Comparison of ENCODE assay signal across 8 cellular contexts in genomic region chr1:114669562-114670082, GRCh38. TPM values are rescaled to one million over a fixed set of nuclear protein-coding genes. Genes with fewer than 3 reads are reported as not detected.
DNase-seq lines count a peak whose midpoint lies in the region; ATAC-seq, FAIRE-seq and TF ChIP-seq lines count a peak whose summit lies in the region.

DENND2C (minus strand) TSS chr1:114670049; CDS start chr1:114625984, 44,065 bp downstream.

- H3K9me3 ChIP-seq in astrocyte (ENCODE audit: insufficient read depth, low read depth, low read length) (no peaks in the 10 kb centered on the region), testis (no peaks in the 10 kb centered on the region)

- no peaks in the 10 kb centered on the region for H3K79me2 ChIP-seq in astrocyte (ENCODE audit: insufficient read depth, low read length)

- intact Hi-C loops in testis (cut with DNase I; ENCODE audit: low total_unique reads): no loop called here

- DNase-seq in GDM1 (lab: John Stamatoyannopoulos, UW) (peak; percentile 32), astrocyte (ENCODE audit: low read depth) (no peak), kidney glomerular epithelial cell (lab: John Stamatoyannopoulos, UW) (peak; percentile 22), testis (no peak)
- DNase-seq in stimulated activated CD4-positive, alpha-beta T cell treated with anti-CD3 and anti-CD28 coated beads, Interleukin-2, amount 100 ng/mL, for 24 hours: no peak
- no peak for DNase-seq in stimulated activated CD4-positive, alpha-beta T cell treated with anti-CD3 and anti-CD28 coated beads, Interleukin-1b, Interleukin-23, amount 100 ng/mL, for 48 hours

- peaks cover 10% of the 10 kb centered on the region for H3K27me3 Mint-ChIP-seq in astrocyte (ENCODE audit: low read depth, unreplicated experiment)

- H3K4me1 ChIP-seq in astrocyte (ENCODE audit: insufficient read depth, low read length): peaks cover 9% of the 10 kb centered on the region
- no peaks in the 10 kb centered on the region for H3K4me1 ChIP-seq in testis

- H3K27ac Mint-ChIP-seq in astrocyte (ENCODE audit: unreplicated experiment): peak within 1 kb of the TSS; percentile 91

- peak; percentile 48 for ATAC-seq in GM21360 (IDR thresholded peaks at IDR 0.05; ENCODE audit: unreplicated experiment)
- peak; percentile 39 for ATAC-seq in HG03521 (IDR thresholded peaks at IDR 0.05; ENCODE audit: unreplicated experiment)

- H3K27ac ChIP-seq in astrocyte (ENCODE audit: low read depth, low read length) (peak within 1 kb of the TSS; percentile 77), testis (peak within 1 kb of the TSS; percentile 62 to 71)

- peaks cover 8% of the 10 kb centered on the region for H3K4me1 Mint-ChIP-seq in astrocyte (ENCODE audit: low read depth, unreplicated experiment)

- no peaks in the 10 kb centered on the region for H3K36me3 Mint-ChIP-seq in astrocyte (ENCODE audit: low read depth, unreplicated experiment)

- H3K4me3 Mint-ChIP-seq in astrocyte (ENCODE audit: unreplicated experiment): peak within 1 kb of the TSS; percentile 94

- H3K9me3 Mint-ChIP-seq in astrocyte (ENCODE audit: unreplicated experiment): no peaks in the 10 kb centered on the region

- peak within 1 kb of the TSS; percentile 88 for H3K9ac ChIP-seq in astrocyte (ENCODE audit: low read length)

- no peak for FAIRE-seq in astrocyte (lab: Jason Lieb, UNC)

- peak within 1 kb of the TSS; percentile 98 for H2AFZ ChIP-seq in astrocyte (ENCODE audit: low read depth, low read length)

- H3K4me2 ChIP-seq in astrocyte (ENCODE audit: low read length): peak within 1 kb of the TSS; percentile 100

- H3K27me3 ChIP-seq in astrocyte (ENCODE audit: insufficient read depth, low read length): peaks cover 2% of the 10 kb centered on the region
- no peaks in the 10 kb centered on the region for H3K27me3 ChIP-seq in testis

- no peaks in the 10 kb centered on the region for H4K20me1 ChIP-seq in astrocyte (ENCODE audit: insufficient read depth, low read length)

- H3K4me3 ChIP-seq in astrocyte (ENCODE audit: insufficient read depth, low read depth, low read length): peak within 1 kb of the TSS; percentile 89
- peak within 1 kb of the TSS; percentile 81 to 82 for H3K4me3 ChIP-seq in testis

- no peak for TF ChIP-seq POLR2A in testis (IDR thresholded peaks at IDR 0.05)

- WGBS in testis, 2 donors: 0% methylated on average over 14 to 50 of the region's 50 CpGs

- no peak for TF ChIP-seq CTCF in astrocyte (IDR thresholded peaks at IDR 0.05; ENCODE audit: insufficient read depth, low read depth, low read length)
- TF ChIP-seq CTCF in testis (IDR thresholded peaks at IDR 0.05): no peak

- H3K36me3 ChIP-seq in astrocyte (ENCODE audit: insufficient read depth, low read length): no peaks in the 10 kb centered on the region
- H3K36me3 ChIP-seq in testis (ENCODE audit: low read depth, missing control alignments): no peaks in the 10 kb centered on the region

RNA-seq across cellular contexts. Expression of gene DENND2C, which starts in this region (rescaled TPM):
- 2.8 and 3.2 TPM in 2 replicates for total RNA-seq in astrocyte
- total RNA-seq in testis: 10 to 100 TPM; 15.0 to 18.8 TPM
- 10.5 TPM for polyA plus RNA-seq in testis (ENCODE audit: insufficient read depth, low read depth, low replicate concordance)

Comparison
In these comparisons a context has a peak if more than half of its experiments do, and no peak if none do; other contexts are left out.
1. DNase-seq: peak in GDM1 (single experiment) and kidney glomerular epithelial cell (single experiment); none in astrocyte (single experiment), testis (single experiment), stimulated activated CD4-positive, alpha-beta T cell treated with anti-CD3 and anti-CD28 coated beads, Interleukin-2, amount 100 ng/mL, for 24 hours (0 of 2) and stimulated activated CD4-positive, alpha-beta T cell treated with anti-CD3 and anti-CD28 coated beads, Interleukin-1b, Interleukin-23, amount 100 ng/mL, for 48 hours (single experiment).